ENCODE assay signal across 7 cellular contexts in genomic region chr7:20330176-20330796, GRCh38. TPM values are rescaled to one million over a fixed set of nuclear protein-coding genes. Genes with fewer than 3 reads are reported as not detected.
DNase-seq lines count a peak whose midpoint lies in the region; FAIRE-seq and TF ChIP-seq lines count a peak whose summit lies in the region.

No MANE protein-coding gene starts in this region.

- peaks cover 23% of the 10 kb centered on the region for H3K27me3 ChIP-seq in H7 (ENCODE audit: control insufficient read depth, insufficient read depth, low read length)

- FAIRE-seq in GM12892 (lab: Jason Lieb, UNC): no peak

- H3K4me3 Mint-ChIP-seq in T-helper 1 cell treated with Interleukin-12 subunit alpha and Interleukin-12 subunit beta and Interleukin-4 antibody, amounts not matched to agents 30 μg/mL and 1 μg/mL, for 36 hours: peak overlapping the region; percentile 82

- H3K36me3 Mint-ChIP-seq in T-helper 1 cell treated with Interleukin-12 subunit alpha and Interleukin-12 subunit beta and Interleukin-4 antibody, amounts not matched to agents 30 μg/mL and 1 μg/mL, for 36 hours (ENCODE audit: low read depth): no peaks in the 10 kb centered on the region

- peaks cover 17% of the 10 kb centered on the region for H3K4me1 Mint-ChIP-seq in T-helper 1 cell treated with Interleukin-12 subunit alpha and Interleukin-12 subunit beta and Interleukin-4 antibody, amounts not matched to agents 30 μg/mL and 1 μg/mL, for 36 hours (ENCODE audit: low read depth)

- H3K9me3 Mint-ChIP-seq in T-helper 1 cell treated with Interleukin-12 subunit alpha and Interleukin-12 subunit beta and Interleukin-4 antibody, amounts not matched to agents 30 μg/mL and 1 μg/mL, for 36 hours: no peaks in the 10 kb centered on the region

- peak overlapping the region; percentile 60 for H3K4me3 ChIP-seq in H7 (ENCODE audit: insufficient read depth, low read depth, low read length)

- TF ChIP-seq POLR2A in GM12892 (IDR thresholded peaks at IDR 0.05; ENCODE audit: low read depth, low read length): peak; percentile 52; the same call in 1 of the 2 replicates

- DNase-seq in GM12892 (ENCODE audit: insufficient read length) (peak; percentile 50), H7 (peak; percentile 61), LoVo (ENCODE audit: low spot score) (peak; percentile 86), cerebellum (ENCODE audit: low spot score) (peak; percentile 27), kidney tubule cell (ENCODE audit: low spot score) (peak; percentile 99)
- peak; percentile 56 to 74 (median 68) for DNase-seq in stimulated activated CD4-positive, alpha-beta T cell treated with anti-CD3 and anti-CD28 coated beads, Interleukin-12 subunit alpha, Interleukin-12 subunit beta, amount 100 ng/mL, for 48 hours (ENCODE audit: low read depth in 2 of 3, low spot score in 1 of 3)

- peaks cover 66% of the 10 kb centered on the region for H3K27me3 Mint-ChIP-seq in T-helper 1 cell treated with Interleukin-12 subunit alpha and Interleukin-12 subunit beta and Interleukin-4 antibody, amounts not matched to agents 30 μg/mL and 1 μg/mL, for 36 hours (ENCODE audit: low read depth)

- H3K36me3 ChIP-seq in H7 (replicated peaks; ENCODE audit: control insufficient read depth, insufficient read depth, low read length): no peaks in the 10 kb centered on the region

- no peak overlapping the region for H3K27ac Mint-ChIP-seq in T-helper 1 cell treated with Interleukin-12 subunit alpha and Interleukin-12 subunit beta and Interleukin-4 antibody, amounts not matched to agents 30 μg/mL and 1 μg/mL, for 36 hours

RNA-seq across cellular contexts. Expression of gene ITGB8, which starts 0.4 kb away (rescaled TPM):
- polyA plus RNA-seq in GM12892 (2012; ENCODE audit: missing spikeins): 1.5 TPM
- total RNA-seq in H7 (2014; rRNA removed; shearing (Covaris generic)): 1.5 and 2.2 TPM in 2 replicates
- 82.5 TPM for total RNA-seq in cerebellum

Comparison
In these comparisons a context has a peak if more than half of its experiments do, and no peak if none do; other contexts are left out.
1. Peak in every context shown above with its lines: DNase-seq and H3K4me3 ChIP-seq.
2. DNase-seq: peak in every context shown above with its lines; median percentile 99 in kidney tubule cell; 86 in LoVo; 68 in stimulated activated CD4-positive, alpha-beta T cell treated with anti-CD3 and anti-CD28 coated beads, Interleukin-12 subunit alpha, Interleukin-12 subunit beta, amount 100 ng/mL, for 48 hours; 61 in H7; 50 in GM12892; 27 in cerebellum.
3. RNA of gene ITGB8, which starts 0.4 kb away (total RNA-seq): 82.5 TPM in cerebellum (single experiment); 1.5 to 2.2 TPM in H7; every median in the first group is over 10 times any median in the second.